In the genomic region with DNA sequence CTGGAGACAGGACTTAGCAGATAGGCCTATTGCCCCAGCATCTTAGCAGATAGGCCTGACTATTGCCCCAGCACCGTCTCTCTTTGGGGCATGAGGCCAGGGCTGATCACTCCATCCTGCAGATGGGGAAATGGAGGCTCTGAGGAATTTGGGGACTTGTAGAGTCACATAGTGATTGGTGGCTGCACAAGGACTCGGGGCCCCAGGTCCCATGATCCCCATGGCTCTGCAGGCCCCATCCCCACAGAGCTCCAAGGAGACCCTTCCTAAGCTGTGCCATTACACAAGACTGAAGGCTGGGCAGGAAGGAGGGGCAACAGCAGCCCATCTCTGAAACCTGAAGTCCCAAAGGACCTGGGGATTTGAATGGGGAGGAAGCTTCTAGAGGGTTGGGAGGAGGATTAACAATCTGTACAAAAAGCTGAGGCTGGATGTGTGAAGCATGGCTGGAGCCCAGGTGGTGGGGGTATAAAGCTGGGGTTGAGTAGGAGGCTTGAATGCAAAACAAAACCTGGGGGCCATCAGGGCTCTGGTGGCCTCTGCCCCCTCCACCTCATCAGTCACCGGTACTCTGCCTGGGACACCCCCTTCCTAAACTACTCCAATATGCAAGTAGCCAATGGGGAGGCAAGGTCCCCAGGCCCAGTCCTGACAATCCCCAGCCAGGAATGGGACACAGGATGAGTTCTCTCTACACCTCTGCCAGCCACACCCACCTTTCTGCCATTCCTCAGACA, we compare ENCODE assay signal across 9 cellular contexts. TPM values are rescaled to one million over a fixed set of nuclear protein-coding genes. Genes with fewer than 3 reads are reported as not detected.
DNase-seq lines count a peak whose midpoint lies in the region; ATAC-seq and TF ChIP-seq lines count a peak whose summit lies in the region.
"Had no signal": no experiment of that assay in that cellular context is flagged by ENCODE, and none has a peak within 500 bp of the region (broad histone marks: within the 10 kb centered on the region; RNA-seq: fewer than 3 reads in every experiment).

No MANE protein-coding gene starts in this region.

- POLR2A ChIA-PET in activated CD4-positive, alpha-beta T cell treated with anti-CD3 and anti-CD28 coated beads, Interleukin-2, amount 10 ng/mL, durations not matched to agents 7 days and 5 days (lab: Charles Lee), result interaction anchor here (0.6 kb wide), 1 partner anchor 13 kb away, joined by 4 read pairs; no protein-coding TSS in a partner anchor

- TF ChIP-seq CTCF in SU-DHL-6 (IDR thresholded peaks at IDR 0.05; ENCODE audit: insufficient read depth, low read length, poor library complexity, severe bottlenecking), result no peak
- TF ChIP-seq CTCF in glutamatergic neuron (IDR thresholded peaks at IDR 0.05; ENCODE audit: partially characterized antibody, unreplicated experiment), result no peak
- TF ChIP-seq CTCF in MM.1S (IDR thresholded peaks at IDR 0.05; ENCODE audit: low read length), result no peak

- H2AFZ ChIP-seq in SU-DHL-6 (ENCODE audit: low read depth, low read length, severe bottlenecking), result no peak overlapping the region
- no peak overlapping the region for H2AFZ ChIP-seq in MM.1S (ENCODE audit: low read length)

- H3K27ac Mint-ChIP-seq in activated CD4-positive, alpha-beta T cell treated with anti-CD3 and anti-CD28 coated beads, Interleukin-2, amount 10 ng/mL, durations not matched to agents 7 days and 5 days, result no peak overlapping the region
- H3K27ac Mint-ChIP-seq in glutamatergic neuron (ENCODE audit: unreplicated experiment), result no peak overlapping the region
- peak overlapping the region in 1 of 2 donors; percentile 23 for H3K27ac Mint-ChIP-seq in stimulated activated naive CD8-positive, alpha-beta T cell treated with anti-CD3 and anti-CD28 coated beads, Interleukin-15, amount 100 ng/mL, for 72 hours

- no peak overlapping the region for H3K27ac ChIP-seq in SU-DHL-6 (ENCODE audit: low read depth, low read length)
- no peak overlapping the region for H3K27ac ChIP-seq in MM.1S (ENCODE audit: low read length)

- no peaks in the 10 kb centered on the region for H3F3A ChIP-seq in SU-DHL-6 (ENCODE audit: insufficient read depth)
- H3F3A ChIP-seq in MM.1S (ENCODE audit: insufficient read depth, low read length), result no peaks in the 10 kb centered on the region

- H3K4me3 Mint-ChIP-seq in activated CD4-positive, alpha-beta T cell treated with anti-CD3 and anti-CD28 coated beads, Interleukin-2, amount 10 ng/mL, durations not matched to agents 7 days and 5 days, result peak overlapping the region; percentile 83
- peak overlapping the region; percentile 46 for H3K4me3 Mint-ChIP-seq in glutamatergic neuron (ENCODE audit: unreplicated experiment)
- H3K4me3 Mint-ChIP-seq in stimulated activated naive CD8-positive, alpha-beta T cell treated with anti-CD3 and anti-CD28 coated beads, Interleukin-15, amount 100 ng/mL, for 72 hours, result peak overlapping the region; percentile 88 to 93

- H3K36me3 ChIP-seq in SU-DHL-6 (ENCODE audit: low read length), result no peaks in the 10 kb centered on the region
- no peaks in the 10 kb centered on the region for H3K36me3 ChIP-seq in MM.1S (replicated peaks; ENCODE audit: insufficient read depth, low read length)
- H3K36me3 ChIP-seq: MG63 had no signal

- no peaks in the 10 kb centered on the region for H3K27me3 ChIP-seq in SU-DHL-6 (ENCODE audit: low read length)
- H3K27me3 ChIP-seq in MM.1S (replicated peaks; ENCODE audit: insufficient read depth, low read length), result no peaks in the 10 kb centered on the region
- H3K27me3 ChIP-seq: MG63 had no signal

- H3K27me3 Mint-ChIP-seq in activated CD4-positive, alpha-beta T cell treated with anti-CD3 and anti-CD28 coated beads, Interleukin-2, amount 10 ng/mL, durations not matched to agents 7 days and 5 days, result no peaks in the 10 kb centered on the region
- peaks cover 5% of the 10 kb centered on the region for H3K27me3 Mint-ChIP-seq in glutamatergic neuron (ENCODE audit: unreplicated experiment)
- H3K27me3 Mint-ChIP-seq in stimulated activated naive CD8-positive, alpha-beta T cell treated with anti-CD3 and anti-CD28 coated beads, Interleukin-15, amount 100 ng/mL, for 72 hours, result no peaks in the 10 kb centered on the region

- H4K20me1 ChIP-seq in SU-DHL-6 (ENCODE audit: low read depth, low read length) (no peaks in the 10 kb centered on the region), MM.1S (ENCODE audit: insufficient read depth, low read length) (no peaks in the 10 kb centered on the region)

- H3K4me1 ChIP-seq in MM.1S (ENCODE audit: low read length), result peaks cover 5% of the 10 kb centered on the region

- H3K9me3 ChIP-seq in SU-DHL-6 (ENCODE audit: insufficient read depth, low read length) (no peaks in the 10 kb centered on the region), MM.1S (replicated peaks; ENCODE audit: insufficient read depth, low read length) (no peaks in the 10 kb centered on the region)
- H3K9me3 ChIP-seq: MG63 had no signal

- H3K79me2 ChIP-seq in SU-DHL-6 (ENCODE audit: insufficient read depth, low read length) (no peaks in the 10 kb centered on the region), MM.1S (ENCODE audit: low read length) (peaks cover 13% of the 10 kb centered on the region)

- H3K4me1 Mint-ChIP-seq in activated CD4-positive, alpha-beta T cell treated with anti-CD3 and anti-CD28 coated beads, Interleukin-2, amount 10 ng/mL, durations not matched to agents 7 days and 5 days, result peaks cover 35% of the 10 kb centered on the region
- peaks cover 7% of the 10 kb centered on the region for H3K4me1 Mint-ChIP-seq in glutamatergic neuron (ENCODE audit: low read depth, unreplicated experiment)
- peaks cover 50% of the 10 kb centered on the region for H3K4me1 Mint-ChIP-seq in stimulated activated naive CD8-positive, alpha-beta T cell treated with anti-CD3 and anti-CD28 coated beads, Interleukin-15, amount 100 ng/mL, for 72 hours

- H3K9me3 Mint-ChIP-seq in activated CD4-positive, alpha-beta T cell treated with anti-CD3 and anti-CD28 coated beads, Interleukin-2, amount 10 ng/mL, durations not matched to agents 7 days and 5 days, result no peaks in the 10 kb centered on the region
- peaks cover 1% of the 10 kb centered on the region for H3K9me3 Mint-ChIP-seq in glutamatergic neuron (ENCODE audit: unreplicated experiment)
- no peaks in the 10 kb centered on the region for H3K9me3 Mint-ChIP-seq in stimulated activated naive CD8-positive, alpha-beta T cell treated with anti-CD3 and anti-CD28 coated beads, Interleukin-15, amount 100 ng/mL, for 72 hours

- no peaks in the 10 kb centered on the region for H3K36me3 Mint-ChIP-seq in activated CD4-positive, alpha-beta T cell treated with anti-CD3 and anti-CD28 coated beads, Interleukin-2, amount 10 ng/mL, durations not matched to agents 7 days and 5 days (ENCODE audit: low read depth)
- no peaks in the 10 kb centered on the region for H3K36me3 Mint-ChIP-seq in glutamatergic neuron (ENCODE audit: unreplicated experiment)

- no peak for ATAC-seq in stimulated activated naive CD8-positive, alpha-beta T cell treated with anti-CD3 and anti-CD28 coated beads, Interleukin-15, amount 100 ng/mL, for 72 hours

- H3K4me3 ChIP-seq in SU-DHL-6 (ENCODE audit: insufficient read depth, low read length, poor library complexity, severe bottlenecking) (no peak overlapping the region), MM.1S (ENCODE audit: low read length) (no peak overlapping the region)

- CTCF ChIA-PET in activated CD4-positive, alpha-beta T cell treated with anti-CD3 and anti-CD28 coated beads, Interleukin-2, amount 10 ng/mL, durations not matched to agents 7 days and 5 days (lab: Charles Lee), result interaction anchor here (0.9 to 2.9 kb wide), 6 partner anchors 10 to 28 kb away, joined by 3 to 16 read pairs (median 4); no protein-coding TSS in a partner anchor

- DNase-seq in activated CD4-positive, alpha-beta T cell treated with anti-CD3 and anti-CD28 coated beads, Interleukin-2, amount 10 ng/mL, durations not matched to agents 7 days and 5 days, result no peak
- no peak for DNase-seq in activated CD4-positive, alpha-beta T cell treated with anti-CD3 and anti-CD28 coated beads, Interleukin-2, amount 50 U/mL, for 1 hour
- no peak for DNase-seq in glutamatergic neuron
- no peak for DNase-seq in stimulated activated naive CD8-positive, alpha-beta T cell treated with anti-CD3 and anti-CD28 coated beads, Interleukin-15, amount 100 ng/mL, for 72 hours
- DNase-seq in NCI-H128 (lab: John Stamatoyannopoulos, UW; ENCODE audit: unreplicated experiment), result no peak
- DNase-seq in MM.1S, result no peak
- no peak for DNase-seq in NCI-H1048 (lab: John Stamatoyannopoulos, UW)
- DNase-seq: MG63 had no signal

- peak overlapping the region; percentile 83 for H3K4me2 ChIP-seq in SU-DHL-6 (ENCODE audit: low read depth, low read length, poor library complexity, severe bottlenecking)
- no peak overlapping the region for H3K4me2 ChIP-seq in MM.1S (ENCODE audit: low read depth, low read length)

- H3K9ac ChIP-seq in SU-DHL-6 (ENCODE audit: low read length) (no peak overlapping the region), MM.1S (ENCODE audit: low read length) (no peak overlapping the region)

- H3K9me2 ChIP-seq in SU-DHL-6 (replicated peaks; ENCODE audit: insufficient read depth, low read length) (no peaks in the 10 kb centered on the region), MM.1S (replicated peaks; ENCODE audit: insufficient read depth, low read length) (no peaks in the 10 kb centered on the region)

RNA-seq across cellular contexts. Expression of gene ARAP1, which starts 1.5 kb away (rescaled TPM):
- total RNA-seq in activated CD4-positive, alpha-beta T cell treated with anti-CD3 and anti-CD28 coated beads, Interleukin-2, amount 10 ng/mL, durations not matched to agents 7 days and 5 days, result 100 to 1,000 TPM in 1 of 2 experiments, 10 to 100 TPM in 1; 83.6 to 101 TPM
- 20.5 TPM for total RNA-seq in glutamatergic neuron (ENCODE audit: unreplicated experiment)

RNA-seq across cellular contexts. Expression of gene STARD10, which starts 43.1 kb away (rescaled TPM):
- total RNA-seq in activated CD4-positive, alpha-beta T cell treated with anti-CD3 and anti-CD28 coated beads, Interleukin-2, amount 10 ng/mL, durations not matched to agents 7 days and 5 days, result 1 to 10 TPM; 4.5 to 6.4 TPM
- 13.5 TPM for total RNA-seq in glutamatergic neuron (ENCODE audit: unreplicated experiment)
